13 cellular contexts compared by ENCODE assay signal in genomic region chr14:67187210-67187609, GRCh38. TPM values are rescaled to one million over a fixed set of nuclear protein-coding genes. Genes with fewer than 3 reads are reported as not detected.
DNase-seq lines count a peak whose midpoint lies in the region; ATAC-seq and TF ChIP-seq lines count a peak whose summit lies in the region.
"Had no signal": no experiment of that assay in that cellular context is flagged by ENCODE, and none has a peak within 500 bp of the region (broad histone marks: within the 10 kb centered on the region; RNA-seq: fewer than 3 reads in every experiment).

No MANE protein-coding gene starts in this region.

- ATAC-seq in aorta (ENCODE audit: low FRiP score): no peak
- ATAC-seq: GM23338 had no signal

- no peaks in the 10 kb centered on the region for H3K36me3 ChIP-seq in WERI-Rb-1
- H3K36me3 ChIP-seq in aorta (ENCODE audit: control insufficient read depth in 1 of 2, insufficient read depth in 2 of 2, low read length in 1 of 2): no peaks in the 10 kb centered on the region
- H3K36me3 ChIP-seq: neural progenitor cell had no signal

- H3K27ac ChIP-seq in WERI-Rb-1 (peak overlapping the region; percentile 22), aorta (ENCODE audit: low read depth in 1 of 2, low read length in 2 of 2) (no peak overlapping the region)
- H3K27ac ChIP-seq: neural progenitor cell had no signal

- no peaks in the 10 kb centered on the region for H3K9me3 ChIP-seq in WERI-Rb-1 (ENCODE audit: severe bottlenecking)
- no peaks in the 10 kb centered on the region for H3K9me3 ChIP-seq in aorta (ENCODE audit: control insufficient read depth, low read length)

- intact Hi-C loops in aorta (cut with DNase I): loop anchor here in 1 of 2 donors (10.0 kb wide), 1 partner anchor 58 kb away; the partner anchor contains the start of gene PALS1

- H3K4me3 ChIP-seq in WERI-Rb-1 (ENCODE audit: low read depth, low read length) (no peak overlapping the region), aorta (ENCODE audit: low read length in 2 of 2) (no peak overlapping the region)
- H3K4me3 ChIP-seq: GM23338, neural progenitor cell had no signal

- no peaks in the 10 kb centered on the region for H3K4me1 ChIP-seq in aorta (ENCODE audit: control insufficient read depth in 1 of 2, insufficient read depth in 2 of 2, low read length in 2 of 2)
- H3K4me1 ChIP-seq: neural progenitor cell had no signal

- H3K27me3 ChIP-seq in WERI-Rb-1 (ENCODE audit: insufficient read depth, low read depth, severe bottlenecking) (no peaks in the 10 kb centered on the region), aorta (ENCODE audit: control insufficient read depth in 1 of 2, insufficient read depth in 2 of 2, low read length in 1 of 2) (no peaks in the 10 kb centered on the region)
- H3K27me3 ChIP-seq: neural progenitor cell had no signal

- DNase-seq in NCI-H2107 treated with DMSO at 0.1 percent for 48 hours (lab: John Stamatoyannopoulos, UW; ENCODE audit: unreplicated experiment): peak; percentile 32
- DNase-seq in NCI-H2107 (lab: John Stamatoyannopoulos, UW): no peak
- no peak for DNase-seq in WERI-Rb-1
- DNase-seq in iPS DF 19.7 (ENCODE audit: low read depth, low spot score): peak; percentile 9
- no peak for DNase-seq in SHP77 (lab: John Stamatoyannopoulos, UW)
- no peak for DNase-seq in NK-92 (lab: John Stamatoyannopoulos, UW; ENCODE audit: unreplicated experiment)
- no peak for DNase-seq in stimulated activated CD4-positive, alpha-beta T cell treated with anti-CD3 and anti-CD28 coated beads, Interleukin-2, amount 100 ng/mL, for 48 hours
- DNase-seq in aorta: no peak
- DNase-seq: 8988T; activated naive CD4-positive, alpha-beta T cell treated with anti-CD3 and anti-CD28 coated beads, Interleukin-2, amount 10 ng/mL, durations not matched to agents 7 days and 5 days; NCI-H524 had no signal

- no peak for TF ChIP-seq CTCF in WERI-Rb-1 (IDR thresholded peaks at IDR 0.05; ENCODE audit: low read depth, low read length)

RNA-seq across cellular contexts. Expression of gene GARIN2, which starts 2.0 kb away (rescaled TPM):
- total RNA-seq in aorta: under 1 TPM in 1 of 2 donors, not detected in 1; 0.45 TPM
- under 1 TPM in 1 of 2 donors, not detected in 1; 0.13 TPM for polyA plus RNA-seq in aorta
- total RNA-seq: GM23338 had no signal

RNA-seq across cellular contexts. Expression of gene PALS1, which starts 54.0 kb away (rescaled TPM):
- total RNA-seq in aorta: 10 to 100 TPM; 24.9 to 26.8 TPM
- polyA plus RNA-seq in aorta: 10 to 100 TPM in 1 of 2 donors, 1 to 10 TPM in 1; 7.4 to 10.4 TPM

Comparison
In these comparisons a context has a peak if more than half of its experiments do, and no peak if none do; other contexts are left out.
1. DNase-seq: peak in NCI-H2107 treated with DMSO at 0.1 percent for 48 hours (single experiment) and iPS DF 19.7 (single experiment); none in NCI-H2107 (single experiment), WERI-Rb-1 (single experiment), SHP77 (0 of 2), NK-92 (single experiment), stimulated activated CD4-positive, alpha-beta T cell treated with anti-CD3 and anti-CD28 coated beads, Interleukin-2, amount 100 ng/mL, for 48 hours (0 of 2) and aorta (0 of 2).